13 cellular contexts compared by ENCODE assay signal in the genomic region with DNA sequence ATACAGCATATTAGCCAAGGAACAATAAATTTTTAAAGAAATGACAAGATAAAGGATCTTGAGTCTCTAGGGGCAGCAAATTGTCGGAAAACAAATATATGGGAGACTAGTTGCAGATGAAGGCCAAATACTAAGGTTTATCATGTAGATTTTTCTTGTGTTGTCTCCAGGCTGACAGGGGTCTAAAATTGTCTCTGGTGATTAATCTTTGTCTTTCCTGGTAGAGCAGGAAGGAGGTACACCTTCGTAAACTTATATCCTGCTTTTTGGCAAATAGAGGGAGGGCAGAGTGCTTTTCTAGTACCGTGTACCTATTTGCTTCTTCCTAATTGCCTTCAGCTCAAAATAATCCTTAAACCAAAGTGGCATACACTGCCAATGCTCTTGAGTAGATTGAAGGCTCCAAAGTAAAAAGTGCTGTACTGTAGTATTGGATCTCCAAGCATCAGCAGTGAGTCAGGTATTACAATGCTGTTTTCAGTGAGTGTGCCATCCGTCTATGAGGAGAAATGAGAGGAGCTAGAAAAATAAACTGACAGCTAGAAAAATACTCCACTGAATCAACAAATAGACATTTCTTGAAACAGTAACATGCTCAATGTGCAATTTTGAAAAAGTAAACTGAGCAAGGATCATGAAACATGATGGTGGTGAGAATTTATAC. TPM values are rescaled to one million over a fixed set of nuclear protein-coding genes. Genes with fewer than 3 reads are reported as not detected.
DNase-seq lines count a peak whose midpoint lies in the region; ATAC-seq and TF ChIP-seq lines count a peak whose summit lies in the region.
"Had no signal": no experiment of that assay in that cellular context is flagged by ENCODE, and none has a peak within 500 bp of the region (broad histone marks: within the 10 kb centered on the region; RNA-seq: fewer than 3 reads in every experiment).

No MANE protein-coding gene starts in this region.

- peak overlapping the region; percentile 95 to 96 for H3K27ac ChIP-seq in tibial artery
- H3K27ac ChIP-seq: SJSA1 had no signal

- peak overlapping the region; percentile 84 for H3K4me3 ChIP-seq in iPS-15b (ENCODE audit: low read depth, low read length)
- no peak overlapping the region for H3K4me3 ChIP-seq in tibial artery

- no peak for TF ChIP-seq CTCF in tibial artery (IDR thresholded peaks at IDR 0.05)

- POLR2A ChIA-PET in activated naive CD8-positive, alpha-beta T cell treated with anti-CD3 and anti-CD28 coated beads, Interleukin-2, amount 10 ng/mL, durations not matched to agents 7 days and 5 days (lab: Charles Lee): no interaction called here
- POLR2A ChIA-PET in T-cell (lab: Charles Lee): no interaction called here

- no peak for DNase-seq in activated naive CD8-positive, alpha-beta T cell treated with anti-CD3 and anti-CD28 coated beads, Interleukin-2, amount 10 ng/mL, durations not matched to agents 7 days and 5 days
- DNase-seq in activated naive CD8-positive, alpha-beta T cell treated with anti-CD3 and anti-CD28 coated beads, Interleukin-2, amount 50 U/mL, for 24 hours: no peak
- DNase-seq in T-cell (no peak), tibial artery (no peak), C1 segment of cervical spinal cord (lab: John Stamatoyannopoulos, UW) (no peak), DMS114 treated with DMSO at 0.1 percent for 48 hours (lab: John Stamatoyannopoulos, UW; ENCODE audit: unreplicated experiment) (no peak)
- DNase-seq: activated naive CD4-positive, alpha-beta T cell; GOT3 had no signal

- peaks cover 9% of the 10 kb centered on the region for H3K4me1 ChIP-seq in iPS-15b (ENCODE audit: control insufficient read depth, insufficient read depth, low read length)
- peaks cover 0 to 30% (median 18%) of the 10 kb centered on the region in 4 donors for H3K4me1 ChIP-seq in tibial artery

- H3K9me3 ChIP-seq in iPS-15b (ENCODE audit: control insufficient read depth, insufficient read depth, low read length): no peaks in the 10 kb centered on the region
- H3K9me3 ChIP-seq in tibial artery: no peaks in the 10 kb centered on the region
- H3K9me3 ChIP-seq: SJSA1, tibial nerve had no signal

- no peaks in the 10 kb centered on the region for H3K9me3 Mint-ChIP-seq in activated naive CD8-positive, alpha-beta T cell treated with anti-CD3 and anti-CD28 coated beads, Interleukin-2, amount 10 ng/mL, durations not matched to agents 7 days and 5 days
- H3K9me3 Mint-ChIP-seq in activated naive CD8-positive, alpha-beta T cell treated with anti-CD3 and anti-CD28 coated beads, Interleukin-2, amount 50 U/mL, for 24 hours: no peaks in the 10 kb centered on the region
- H3K9me3 Mint-ChIP-seq in T-cell: no peaks in the 10 kb centered on the region
- H3K9me3 Mint-ChIP-seq: dendritic cell treated with granulocyte-macrophage colony-stimulating factor and Interleukin-4, amounts not matched to agents 40 ng/mL and 50 ng/mL, for 4 days had no signal

- ATAC-seq in activated naive CD8-positive, alpha-beta T cell treated with anti-CD3 and anti-CD28 coated beads, Interleukin-2, amount 10 ng/mL, durations not matched to agents 7 days and 5 days (ENCODE audit: low read depth): no peak
- no peak for ATAC-seq in activated naive CD8-positive, alpha-beta T cell treated with anti-CD3 and anti-CD28 coated beads, Interleukin-2, amount 50 U/mL, for 24 hours
- ATAC-seq in T-cell (replicated peaks in 1 of 4) (no peak), GM21737 (IDR thresholded peaks at IDR 0.05; ENCODE audit: unreplicated experiment) (no peak)

- H3K36me3 Mint-ChIP-seq in activated naive CD8-positive, alpha-beta T cell treated with anti-CD3 and anti-CD28 coated beads, Interleukin-2, amount 10 ng/mL, durations not matched to agents 7 days and 5 days: no peaks in the 10 kb centered on the region
- no peaks in the 10 kb centered on the region for H3K36me3 Mint-ChIP-seq in activated naive CD8-positive, alpha-beta T cell treated with anti-CD3 and anti-CD28 coated beads, Interleukin-2, amount 50 U/mL, for 24 hours (ENCODE audit: low read depth)
- H3K36me3 Mint-ChIP-seq in T-cell: no peaks in the 10 kb centered on the region

- H3K27me3 Mint-ChIP-seq in activated naive CD8-positive, alpha-beta T cell treated with anti-CD3 and anti-CD28 coated beads, Interleukin-2, amount 10 ng/mL, durations not matched to agents 7 days and 5 days: peaks cover 12% of the 10 kb centered on the region
- no peaks in the 10 kb centered on the region for H3K27me3 Mint-ChIP-seq in activated naive CD8-positive, alpha-beta T cell treated with anti-CD3 and anti-CD28 coated beads, Interleukin-2, amount 50 U/mL, for 24 hours
- peaks cover 1 to 4% of the 10 kb centered on the region in 2 donors for H3K27me3 Mint-ChIP-seq in T-cell
- H3K27me3 Mint-ChIP-seq: dendritic cell treated with granulocyte-macrophage colony-stimulating factor and Interleukin-4, amounts not matched to agents 40 ng/mL and 50 ng/mL, for 4 days had no signal

- peaks cover 8% of the 10 kb centered on the region for H3K4me1 Mint-ChIP-seq in activated naive CD8-positive, alpha-beta T cell treated with anti-CD3 and anti-CD28 coated beads, Interleukin-2, amount 10 ng/mL, durations not matched to agents 7 days and 5 days
- H3K4me1 Mint-ChIP-seq in activated naive CD8-positive, alpha-beta T cell treated with anti-CD3 and anti-CD28 coated beads, Interleukin-2, amount 50 U/mL, for 24 hours: peaks cover 10% of the 10 kb centered on the region
- peaks cover 7 to 13% (median 13%) of the 10 kb centered on the region in 3 donors for H3K4me1 Mint-ChIP-seq in T-cell

- intact Hi-C loops in tibial artery (cut with DNase I; ENCODE audit: low total_unique reads): no loop called here

- H3K27ac Mint-ChIP-seq in activated naive CD8-positive, alpha-beta T cell treated with anti-CD3 and anti-CD28 coated beads, Interleukin-2, amount 10 ng/mL, durations not matched to agents 7 days and 5 days: no peak overlapping the region
- no peak overlapping the region for H3K27ac Mint-ChIP-seq in activated naive CD8-positive, alpha-beta T cell treated with anti-CD3 and anti-CD28 coated beads, Interleukin-2, amount 50 U/mL, for 24 hours
- H3K27ac Mint-ChIP-seq in T-cell: peak overlapping the region; percentile 42 to 64
- H3K27ac Mint-ChIP-seq: dendritic cell treated with granulocyte-macrophage colony-stimulating factor and Interleukin-4, amounts not matched to agents 40 ng/mL and 50 ng/mL, for 4 days had no signal

- H3K4me3 Mint-ChIP-seq in activated naive CD8-positive, alpha-beta T cell treated with anti-CD3 and anti-CD28 coated beads, Interleukin-2, amount 10 ng/mL, durations not matched to agents 7 days and 5 days: peak overlapping the region; percentile 45
- H3K4me3 Mint-ChIP-seq in activated naive CD8-positive, alpha-beta T cell treated with anti-CD3 and anti-CD28 coated beads, Interleukin-2, amount 50 U/mL, for 24 hours: no peak overlapping the region
- H3K4me3 Mint-ChIP-seq in T-cell: peak overlapping the region in 1 of 3 donors; percentile 36
- H3K4me3 Mint-ChIP-seq: dendritic cell treated with granulocyte-macrophage colony-stimulating factor and Interleukin-4, amounts not matched to agents 40 ng/mL and 50 ng/mL, for 4 days had no signal

- no peak overlapping the region for H3K9ac ChIP-seq in iPS-15b (ENCODE audit: low read depth, low read length)

- CTCF ChIA-PET in T-cell (lab: Charles Lee): interaction anchor here (0.5 to 2.2 kb wide), 7 partner anchors 10 to 864 kb away, joined by 3 to 8 read pairs (median 3); no protein-coding TSS in a partner anchor

- no peaks in the 10 kb centered on the region for H3K27me3 ChIP-seq in iPS-15b (ENCODE audit: control insufficient read depth, insufficient read depth, low read length)
- H3K27me3 ChIP-seq in tibial artery: no peaks in the 10 kb centered on the region
- H3K27me3 ChIP-seq: tibial nerve had no signal

- H3K36me3 ChIP-seq in iPS-15b (ENCODE audit: control insufficient read depth, insufficient read depth, low read length) (no peaks in the 10 kb centered on the region), tibial artery (no peaks in the 10 kb centered on the region)
- H3K36me3 ChIP-seq: tibial nerve had no signal

RNA-seq across cellular contexts. Expression of a gene that starts 1.8 kb away (rescaled TPM):
- 1 to 10 TPM; 1.9 to 2.8 TPM for total RNA-seq in activated naive CD8-positive, alpha-beta T cell treated with anti-CD3 and anti-CD28 coated beads, Interleukin-2, amount 10 ng/mL, durations not matched to agents 7 days and 5 days
- 1 to 10 TPM in 4 of 5 donors, under 1 TPM in 1; 0.95 to 2.1 (median 1.3) TPM for total RNA-seq in T-cell

RNA-seq across cellular contexts. Expression of a gene that starts 1.8 kb away (rescaled TPM):
- total RNA-seq in activated naive CD8-positive, alpha-beta T cell treated with anti-CD3 and anti-CD28 coated beads, Interleukin-2, amount 10 ng/mL, durations not matched to agents 7 days and 5 days: 10 to 100 TPM; 25.9 to 27.5 TPM
- 10 to 100 TPM; 17.8 to 27.0 (median 21.7) TPM for total RNA-seq in T-cell

Comparison
In these comparisons a context has a peak if more than half of its experiments do, and no peak if none do; other contexts are left out.
1. H3K27ac Mint-ChIP-seq: peak in T-cell (2 of 2); none in activated naive CD8-positive, alpha-beta T cell treated with anti-CD3 and anti-CD28 coated beads, Interleukin-2, amount 10 ng/mL, durations not matched to agents 7 days and 5 days (single experiment) and activated naive CD8-positive, alpha-beta T cell treated with anti-CD3 and anti-CD28 coated beads, Interleukin-2, amount 50 U/mL, for 24 hours (single experiment).